Comparison of ENCODE assay signal across 9 cellular contexts in genomic region chr6:134240664-134241431, GRCh38.
A peak's percentile ranks its signal among the peaks of the same experiment; 100 is the strongest.
DNase-seq lines count a peak whose midpoint lies in the region; ATAC-seq and TF ChIP-seq lines count a peak whose summit lies in the region.
"Had no signal": no experiment of that assay in that cellular context is flagged by ENCODE, and none has a peak within 500 bp of the region (broad histone marks: within the 10 kb centered on the region; RNA-seq: fewer than 3 reads in every experiment).

No MANE protein-coding gene starts in this region.

- H3K4me1 ChIP-seq in CD8-positive, alpha-beta memory T cell (ENCODE audit: insufficient read depth, low read length) = peaks cover 43% of the 10 kb centered on the region

- no peak overlapping the region for H3K4me3 ChIP-seq in CD8-positive, alpha-beta memory T cell (ENCODE audit: low read length)

- H3K9me3 ChIP-seq in CD8-positive, alpha-beta memory T cell (ENCODE audit: low read length) = no peaks in the 10 kb centered on the region

- peak overlapping the region; percentile 6 to 78 (median 30) for H3K4me3 Mint-ChIP-seq in CD8-positive, alpha-beta memory T cell
- H3K4me3 Mint-ChIP-seq in central memory CD8-positive, alpha-beta T cell = peak overlapping the region; percentile 4
- no peak overlapping the region for H3K4me3 Mint-ChIP-seq in endothelial cell (ENCODE audit: unreplicated experiment)

- ATAC-seq in central memory CD8-positive, alpha-beta T cell (replicated peaks; ENCODE audit: extremely low read depth, poor library complexity, severe bottlenecking) = peak; percentile 90
- no peak for ATAC-seq in HG02970 (IDR thresholded peaks at IDR 0.05; ENCODE audit: low FRiP score, unreplicated experiment)

- peaks cover 0 to 3% (median 2%) of the 10 kb centered on the region in 3 donors for H3K36me3 Mint-ChIP-seq in CD8-positive, alpha-beta memory T cell
- no peaks in the 10 kb centered on the region for H3K36me3 Mint-ChIP-seq in central memory CD8-positive, alpha-beta T cell (ENCODE audit: insufficient read depth)
- H3K36me3 Mint-ChIP-seq in endothelial cell (ENCODE audit: low read depth, unreplicated experiment) = no peaks in the 10 kb centered on the region

- no peaks in the 10 kb centered on the region for H3K27me3 Mint-ChIP-seq in CD8-positive, alpha-beta memory T cell
- no peaks in the 10 kb centered on the region for H3K27me3 Mint-ChIP-seq in central memory CD8-positive, alpha-beta T cell
- H3K27me3 Mint-ChIP-seq in endothelial cell (ENCODE audit: unreplicated experiment) = peaks cover 1% of the 10 kb centered on the region

- CTCF ChIA-PET in CD8-positive, alpha-beta memory T cell (lab: Charles Lee) = no interaction called here

- peak overlapping the region; percentile 59 to 96 (median 83) for H3K27ac Mint-ChIP-seq in CD8-positive, alpha-beta memory T cell
- H3K27ac Mint-ChIP-seq in central memory CD8-positive, alpha-beta T cell (ENCODE audit: low read depth) = no peak overlapping the region
- no peak overlapping the region for H3K27ac Mint-ChIP-seq in endothelial cell (ENCODE audit: unreplicated experiment)

- DNase-seq in CD8-positive, alpha-beta memory T cell = peak; percentile 53 to 92 (median 82)
- peak; percentile 61 for DNase-seq in activated CD4-positive, CD25-positive, alpha-beta regulatory T cell treated with anti-CD3 and anti-CD28 coated beads, Interleukin-2, amount 50 U/mL, for 16 hours (ENCODE audit: low read depth, low spot score)
- peak; percentile 56 to 68 for DNase-seq in central memory CD8-positive, alpha-beta T cell (ENCODE audit: low spot score in 2 of 2)
- DNase-seq in stimulated activated CD4-positive, alpha-beta T cell treated with anti-CD3 and anti-CD28 coated beads, Interleukin-15, amount 100 ng/mL, for 24 hours = peak; percentile 68
- DNase-seq in endothelial cell (ENCODE audit: low spot score) (no peak), UCSD-AML1 (lab: John Stamatoyannopoulos, UW; ENCODE audit: unreplicated experiment) (no peak), epidermal melanocyte (ENCODE audit: insufficient read length, low spot score) (no peak)
- DNase-seq: NCI-H1092 had no signal

- H3K27me3 ChIP-seq in CD8-positive, alpha-beta memory T cell (ENCODE audit: insufficient read depth, low read length, poor library complexity, severe bottlenecking) = no peaks in the 10 kb centered on the region

- no peaks in the 10 kb centered on the region for H3K9me3 Mint-ChIP-seq in CD8-positive, alpha-beta memory T cell
- H3K9me3 Mint-ChIP-seq in central memory CD8-positive, alpha-beta T cell = peaks cover 5% of the 10 kb centered on the region
- H3K9me3 Mint-ChIP-seq in endothelial cell (ENCODE audit: unreplicated experiment) = no peaks in the 10 kb centered on the region

- H3K4me1 Mint-ChIP-seq in CD8-positive, alpha-beta memory T cell = peaks cover 40 to 56% (median 47%) of the 10 kb centered on the region in 3 donors
- H3K4me1 Mint-ChIP-seq in central memory CD8-positive, alpha-beta T cell = peaks cover 30% of the 10 kb centered on the region
- no peaks in the 10 kb centered on the region for H3K4me1 Mint-ChIP-seq in endothelial cell (ENCODE audit: unreplicated experiment)

- no peak overlapping the region for H3K27ac ChIP-seq in CD8-positive, alpha-beta memory T cell (ENCODE audit: low read depth, low read length)

- H3K36me3 ChIP-seq in CD8-positive, alpha-beta memory T cell (ENCODE audit: insufficient read depth, low read length) = no peaks in the 10 kb centered on the region

- TF ChIP-seq CTCF in endothelial cell (IDR thresholded peaks at IDR 0.05; ENCODE audit: unreplicated experiment) = no peak

- POLR2A ChIA-PET in CD8-positive, alpha-beta memory T cell (lab: Charles Lee) = interaction anchor here (0.7 kb wide), 1 partner anchor 10 kb away, joined by 7 read pairs; no protein-coding TSS in a partner anchor

Comparison
In these comparisons a context has a peak if more than half of its experiments do, and no peak if none do; other contexts are left out.
1. DNase-seq: peak in CD8-positive, alpha-beta memory T cell (5 of 5), activated CD4-positive, CD25-positive, alpha-beta regulatory T cell treated with anti-CD3 and anti-CD28 coated beads, Interleukin-2, amount 50 U/mL, for 16 hours (single experiment), central memory CD8-positive, alpha-beta T cell (2 of 2) and stimulated activated CD4-positive, alpha-beta T cell treated with anti-CD3 and anti-CD28 coated beads, Interleukin-15, amount 100 ng/mL, for 24 hours (single experiment); none in endothelial cell (single experiment), UCSD-AML1 (single experiment) and epidermal melanocyte (single experiment).
2. H3K27ac Mint-ChIP-seq: peak in CD8-positive, alpha-beta memory T cell (8 of 8); none in central memory CD8-positive, alpha-beta T cell (single experiment) and endothelial cell (single experiment).